ENCODE assay signal across 21 cellular contexts in genomic region chr7:126996659-126997058, GRCh38.
DNase-seq lines count a peak whose midpoint lies in the region; ATAC-seq, FAIRE-seq and TF ChIP-seq lines count a peak whose summit lies in the region.
"Had no signal": no experiment of that assay in that cellular context is flagged by ENCODE, and none has a peak within 500 bp of the region (broad histone marks: within the 10 kb centered on the region; RNA-seq: fewer than 3 reads in every experiment).

No MANE protein-coding gene starts in this region.

- no peaks in the 10 kb centered on the region for H3K79me2 ChIP-seq in HepG2 (ENCODE audit: insufficient read depth, low read length)

- H3K9me3 ChIP-seq in right lobe of liver (no peaks in the 10 kb centered on the region), HepG2 (ENCODE audit: low read length) (no peaks in the 10 kb centered on the region)
- H3K9me3 ChIP-seq: BE2C, BLaER1 had no signal

- no peak for TF ChIP-seq POLR2A in right lobe of liver (IDR thresholded peaks at IDR 0.05)
- TF ChIP-seq POLR2A in HepG2 (IDR thresholded peaks at IDR 0.05; ENCODE audit: insufficient read depth in 1 of 2, low read depth in 2 of 2, low read length in 2 of 2) = no peak

- POLR2A ChIA-PET in HepG2 (lab: Yijun Ruan, JAX) = no interaction called here

- no peak for TF ChIP-seq CTCF in right lobe of liver (IDR thresholded peaks at IDR 0.05)
- no peak for TF ChIP-seq CTCF in HepG2 (CRISPR knock-in tag; IDR thresholded peaks at IDR 0.05)

- no TSS peak for BruUV-seq in HepG2 (replicated peaks; lab: Mats Ljungman, UMichigan)

- ATAC-seq in right lobe of liver (peak; percentile 27 to 65 (median 32)), HepG2 (no peak)

- CTCF ChIA-PET in HepG2 (lab: Yijun Ruan, JAX; ENCODE audit: low intra/inter-chr PET ratio, low total read pairs) = no interaction called here

- in situ Hi-C loops in HepG2 (cut with HindIII; ENCODE audit: extremely low pct_ligation_motif_present, low pct_unique_long_range_greater_than_20kb) = no loop called here

- no peak overlapping the region for H3K4me2 ChIP-seq in HepG2 (ENCODE audit: low read depth, low read length)
- H3K4me2 ChIP-seq: BLaER1 had no signal

- DNase-seq in DMS53 (lab: John Stamatoyannopoulos, UW) = peak; percentile 16
- no peak for DNase-seq in DMS53 treated with DMSO at 0.1 percent for 48 hours (lab: John Stamatoyannopoulos, UW; ENCODE audit: unreplicated experiment)
- DNase-seq in right lobe of liver = no peak
- no peak for DNase-seq in HepG2 (ENCODE audit: low spot score)
- DNase-seq in DMS79 treated with DMSO at 0.1 percent for 48 hours (lab: John Stamatoyannopoulos, UW) = no peak
- DNase-seq: ACHN; BE2C; C1 segment of cervical spinal cord; CD4-positive, alpha-beta memory T cell; CD4-positive, CD25-positive, alpha-beta regulatory T cell; CD8-positive, alpha-beta memory T cell; COR-L47; DMS 273 treated with DMSO at 0.1 percent for 48 hours; DMS153; DMS79; GF-D8 had no signal

- H3K9ac ChIP-seq in HepG2 (ENCODE audit: insufficient read depth, low read depth, low read length) = no peak overlapping the region
- H3K9ac ChIP-seq: BLaER1 had no signal

- 17% methylated on average over 1 of the region's 1 CpG for WGBS in right lobe of liver (ENCODE audit: insufficient coverage, low coverage, low lambda C conversion rate, missing lambda C conversion rate)
- WGBS in HepG2 (ENCODE audit: low lambda C conversion rate) = 0% methylated on average over 1 of the region's 1 CpG

- H3K4me1 ChIP-seq in right lobe of liver (no peaks in the 10 kb centered on the region), HepG2 (ENCODE audit: insufficient read depth, low read length) (no peaks in the 10 kb centered on the region)
- H3K4me1 ChIP-seq: BE2C, BLaER1 had no signal

- TF ChIP-seq EP300 in HepG2 (IDR thresholded peaks at IDR 0.05; ENCODE audit: low read depth in 2 of 2, low read length in 2 of 2) (no peak), HepG2 (CRISPR knock-in tag; IDR thresholded peaks at IDR 0.05; ENCODE audit: borderline replicate concordance) (no peak)

- no peak for FAIRE-seq in HepG2 (lab: Jason Lieb, UNC)
- FAIRE-seq: G401.6, GM12891, GM19239 had no signal

- H3K4me3 ChIP-seq in right lobe of liver (no peak overlapping the region), HepG2 (replicated peaks in 1 of 3; ENCODE audit: insufficient read depth in 1 of 3, low read depth in 2 of 3, low read length in 3 of 3) (no peak overlapping the region)
- H3K4me3 ChIP-seq: BLaER1 had no signal

- H3K27ac ChIP-seq in right lobe of liver (no peak overlapping the region), HepG2 (ENCODE audit: extremely low read length, insufficient read depth, low read length) (no peak overlapping the region)
- H3K27ac ChIP-seq: 22Rv1, BLaER1 had no signal

- intact Hi-C loops in right lobe of liver (cut with DNase I) (no loop called here), HepG2 (cut with micrococcal nuclease; ENCODE audit: unreplicated experiment) (no loop called here)

- no peak for TF ChIP-seq RAD21 in HepG2 (CRISPR knock-in tag; IDR thresholded peaks at IDR 0.05)

- H2AFZ ChIP-seq in HepG2 (ENCODE audit: low read length) = no peak overlapping the region

- no peaks in the 10 kb centered on the region for H4K20me1 ChIP-seq in HepG2 (ENCODE audit: insufficient read depth, low read length)
- H4K20me1 ChIP-seq: BLaER1 had no signal

- H3K27me3 ChIP-seq in right lobe of liver (no peaks in the 10 kb centered on the region), HepG2 (ENCODE audit: control insufficient read depth in 1 of 2, insufficient read depth in 2 of 2, low read length in 2 of 2) (no peaks in the 10 kb centered on the region)
- H3K27me3 ChIP-seq: BE2C, BLaER1 had no signal

- H3K36me3 ChIP-seq in right lobe of liver (no peaks in the 10 kb centered on the region), HepG2 (replicated peaks in 1 of 2; ENCODE audit: control insufficient read depth in 1 of 2, insufficient read depth in 2 of 2, low read length in 2 of 2) (no peaks in the 10 kb centered on the region)
- H3K36me3 ChIP-seq: BE2C, BLaER1 had no signal

TF ChIP-seq in HepG2, 621 proteins besides CTCF, POLR2A, EP300 and RAD21:
- TF ChIP-seq RBFOX2 (IDR thresholded peaks at IDR 0.05; ENCODE audit: low read depth, low read length) = no peak
- no peak for TF ChIP-seq HNRNPH1 (optimal IDR thresholded peaks at IDR 0.05; ENCODE audit: low read depth, low read length)
- no peak for TF ChIP-seq TRIM24 (CRISPR knock-in tag; IDR thresholded peaks at IDR 0.05)
- TF ChIP-seq GTF3A (CRISPR knock-in tag; conservative IDR thresholded peaks at IDR 0.05) = no peak
- TF ChIP-seq ZNF605 (CRISPR knock-in tag; IDR thresholded peaks at IDR 0.05) = no peak
- TF ChIP-seq ZBTB25 (CRISPR knock-in tag; IDR thresholded peaks at IDR 0.05) = no peak
- no peak for TF ChIP-seq ATF7 (IDR thresholded peaks at IDR 0.05)
- TF ChIP-seq ATF7 (CRISPR knock-in tag; IDR thresholded peaks at IDR 0.05) = no peak
- TF ChIP-seq TSC22D2 (CRISPR knock-in tag; IDR thresholded peaks at IDR 0.05; ENCODE audit: borderline replicate concordance) = no peak
- TF ChIP-seq KLF16 (CRISPR knock-in tag; IDR thresholded peaks at IDR 0.05) = no peak
- TF ChIP-seq ATF7-NPFF (CRISPR knock-in tag; IDR thresholded peaks at IDR 0.05; ENCODE audit: low read depth) = no peak
- TF ChIP-seq HES4 (CRISPR knock-in tag; IDR thresholded peaks at IDR 0.05; ENCODE audit: borderline replicate concordance) = no peak
- TF ChIP-seq ZMYM3 (CRISPR knock-in tag; IDR thresholded peaks at IDR 0.05) = no peak
- no peak for TF ChIP-seq ZEB1 (IDR thresholded peaks at IDR 0.05; ENCODE audit: insufficient replicate concordance, low read depth)
- no peak for TF ChIP-seq GZF1 (CRISPR knock-in tag; IDR thresholded peaks at IDR 0.05)
- no peak for TF ChIP-seq CHD4 (IDR thresholded peaks at IDR 0.05; ENCODE audit: borderline replicate concordance, low read length)
- no peak for TF ChIP-seq NFATC3 (CRISPR knock-in tag; IDR thresholded peaks at IDR 0.05)
- no peak for TF ChIP-seq ZNF44 (CRISPR knock-in tag; IDR thresholded peaks at IDR 0.05)
- TF ChIP-seq ETS1 (CRISPR knock-in tag; IDR thresholded peaks at IDR 0.05) = no peak
- TF ChIP-seq YEATS2 (CRISPR knock-in tag; IDR thresholded peaks at IDR 0.05; ENCODE audit: borderline replicate concordance) = no peak
- no peak for TF ChIP-seq TAF1 (CRISPR knock-in tag; IDR thresholded peaks at IDR 0.05)
